ENCODE assay signal across 1 cellular context in the genomic region with DNA sequence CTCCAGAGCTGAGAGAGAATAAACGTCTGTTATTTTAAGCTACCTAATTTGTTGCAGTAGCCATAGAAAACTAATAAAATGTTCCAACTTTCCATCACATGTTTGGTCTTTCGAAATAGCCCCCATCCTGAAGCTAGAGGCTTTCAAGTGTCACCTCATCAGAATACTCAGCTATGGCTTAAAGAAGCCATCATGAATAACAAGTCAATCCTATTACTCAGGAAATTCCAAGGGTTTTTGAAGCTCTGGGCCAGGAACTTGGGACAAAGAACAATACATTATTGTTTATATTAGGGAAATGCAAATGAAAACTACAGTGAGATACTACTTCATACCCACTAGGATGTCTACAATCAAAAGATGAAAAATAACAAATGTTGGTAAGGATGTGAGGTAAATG.
TF ChIP-seq lines count a peak whose summit lies in the region.

No MANE protein-coding gene starts in this region.

TF ChIP-seq in WTC11, 78 proteins besides CTCF, POLR2A, EP300 and RAD21:
- no peak for TF ChIP-seq FOXK1 (CRISPR knock-in tag; IDR thresholded peaks at IDR 0.05)
- TF ChIP-seq ZNF232 (CRISPR knock-in tag; IDR thresholded peaks at IDR 0.05) = no peak
- TF ChIP-seq TEAD4 (CRISPR knock-in tag; IDR thresholded peaks at IDR 0.05) = no peak
- TF ChIP-seq ATF1 (CRISPR knock-in tag; IDR thresholded peaks at IDR 0.05) = no peak
- TF ChIP-seq, protein P1, sequence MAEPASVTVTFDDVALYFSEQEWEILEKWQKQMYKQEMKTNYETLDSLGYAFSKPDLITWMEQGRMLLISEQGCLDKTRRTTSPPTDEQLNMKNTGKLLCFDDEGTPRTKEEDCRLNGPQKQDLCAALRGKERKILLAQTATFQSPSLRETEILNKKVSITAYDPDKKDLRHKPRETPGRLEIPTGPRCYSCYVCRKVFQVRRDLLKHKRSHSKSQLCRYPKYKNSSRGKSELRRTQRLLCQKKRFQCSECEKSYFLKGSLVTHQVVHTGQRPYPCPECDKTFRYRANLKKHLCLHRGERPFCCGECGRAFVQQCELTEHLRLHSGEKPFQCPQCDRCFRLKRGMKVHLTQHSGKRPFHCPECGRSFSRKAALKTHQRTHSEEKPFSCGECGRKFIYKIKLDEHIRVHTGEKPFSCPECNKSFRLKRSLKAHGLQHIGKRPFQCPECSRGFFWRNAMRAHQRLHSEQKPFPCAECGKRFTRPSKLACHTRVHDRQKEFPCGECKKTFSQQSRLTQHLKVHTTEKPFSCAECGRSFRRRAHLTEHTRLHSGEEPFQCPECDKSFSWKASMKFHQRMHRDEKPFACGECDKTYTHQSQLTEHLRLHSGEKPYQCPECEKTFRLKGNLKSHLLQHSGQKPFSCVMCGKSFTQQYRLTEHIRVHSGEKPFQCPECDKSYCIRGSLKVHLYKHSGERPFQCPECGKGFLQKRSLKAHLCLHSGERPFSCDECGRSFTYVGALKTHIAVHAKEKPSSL (CRISPR knock-in tag; conservative IDR thresholded peaks at IDR 0.05) = no peak
- TF ChIP-seq, protein P2, sequence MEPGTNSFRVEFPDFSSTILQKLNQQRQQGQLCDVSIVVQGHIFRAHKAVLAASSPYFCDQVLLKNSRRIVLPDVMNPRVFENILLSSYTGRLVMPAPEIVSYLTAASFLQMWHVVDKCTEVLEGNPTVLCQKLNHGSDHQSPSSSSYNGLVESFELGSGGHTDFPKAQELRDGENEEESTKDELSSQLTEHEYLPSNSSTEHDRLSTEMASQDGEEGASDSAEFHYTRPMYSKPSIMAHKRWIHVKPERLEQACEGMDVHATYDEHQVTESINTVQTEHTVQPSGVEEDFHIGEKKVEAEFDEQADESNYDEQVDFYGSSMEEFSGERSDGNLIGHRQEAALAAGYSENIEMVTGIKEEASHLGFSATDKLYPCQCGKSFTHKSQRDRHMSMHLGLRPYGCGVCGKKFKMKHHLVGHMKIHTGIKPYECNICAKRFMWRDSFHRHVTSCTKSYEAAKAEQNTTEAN (CRISPR knock-in tag; IDR thresholded peaks at IDR 0.05) = no peak
